ENCODE assay signal across 8 cellular contexts in genomic region chr6:31068738-31069340, GRCh38. TPM values are rescaled to one million over a fixed set of nuclear protein-coding genes. Genes with fewer than 3 reads are reported as not detected.
DNase-seq lines count a peak whose midpoint lies in the region; ATAC-seq, FAIRE-seq and TF ChIP-seq lines count a peak whose summit lies in the region.

No MANE protein-coding gene starts in this region.

- H3K9me2 ChIP-seq in DOHH2 (replicated peaks; ENCODE audit: control insufficient read depth, low read length) (no peaks in the 10 kb centered on the region), neural cell (ENCODE audit: insufficient read depth, low read length) (no peaks in the 10 kb centered on the region)

- DNase-seq in IMR-90, result peak; percentile 83
- DNase-seq in RCC 7860 (ENCODE audit: low spot score), result peak; percentile 69
- DNase-seq in activated T-cell treated with anti-CD3 and anti-CD28 coated beads, Interleukin-2, amount 50 U/mL, for 4 hours, result peak; percentile 64
- peak; percentile 86 for DNase-seq in fibroblast of peridontal ligament (ENCODE audit: extremely low read depth)
- peak; percentile 82 for DNase-seq in stomach

- H2AK9ac ChIP-seq in IMR-90 (replicated peaks; ENCODE audit: low read depth, low read length, poor library complexity), result no peak overlapping the region

- H3K27me3 ChIP-seq in DOHH2 (ENCODE audit: control insufficient read depth, low read length) (peaks cover 3% of the 10 kb centered on the region), IMR-90 (ENCODE audit: control insufficient read depth, insufficient read depth, low read length) (no peaks in the 10 kb centered on the region), neural cell (ENCODE audit: insufficient read depth, low read depth, low read length) (no peaks in the 10 kb centered on the region), stomach (no peaks in the 10 kb centered on the region)

- H3K4me2 ChIP-seq in DOHH2 (ENCODE audit: low read length) (no peak overlapping the region), IMR-90 (ENCODE audit: low read depth, low read length) (no peak overlapping the region), neural cell (ENCODE audit: low read length) (no peak overlapping the region)

- dilution Hi-C loops in IMR-90 (cut with HindIII; ENCODE audit: low sequenced_read_pairs, unreplicated experiment), result no loop called here

- H3K4me1 ChIP-seq in DOHH2 (ENCODE audit: control insufficient read depth, low read length), result no peaks in the 10 kb centered on the region
- peaks cover 3% of the 10 kb centered on the region for H3K4me1 ChIP-seq in IMR-90 (ENCODE audit: control insufficient read depth, insufficient read depth, low read length)
- H3K4me1 ChIP-seq in stomach, result peaks cover 0 to 22% (median 9%) of the 10 kb centered on the region in 4 donors

- ATAC-seq in IMR-90 (ENCODE audit: low read depth) (peak; percentile 74), GM18873 (IDR thresholded peaks at IDR 0.05; ENCODE audit: low FRiP score, unreplicated experiment) (no peak)
- peak; percentile 92 to 95 for ATAC-seq in activated T-cell treated with anti-CD3 and anti-CD28 coated beads, Interleukin-2, amount 50 U/mL, for 4 hours

- no peaks in the 10 kb centered on the region for H3K9me3 Mint-ChIP-seq in activated T-cell treated with anti-CD3 and anti-CD28 coated beads, Interleukin-2, amount 50 U/mL, for 4 hours

- H3K27me3 Mint-ChIP-seq in activated T-cell treated with anti-CD3 and anti-CD28 coated beads, Interleukin-2, amount 50 U/mL, for 4 hours (ENCODE audit: low read depth), result no peaks in the 10 kb centered on the region

- H3K79me2 ChIP-seq in DOHH2 (ENCODE audit: control insufficient read depth, low read length) (no peaks in the 10 kb centered on the region), neural cell (replicated peaks; ENCODE audit: insufficient read depth, low read length) (no peaks in the 10 kb centered on the region)

- H3K23ac ChIP-seq in IMR-90 (ENCODE audit: low read depth, low read length), result no peak overlapping the region

- H3K9ac ChIP-seq in IMR-90 (ENCODE audit: low read depth, low read length), result no peak overlapping the region
- no peak overlapping the region for H3K9ac ChIP-seq in neural cell (ENCODE audit: low read length)

- no peak overlapping the region for H2BK5ac ChIP-seq in IMR-90 (ENCODE audit: low read depth, low read length, poor library complexity, severe bottlenecking)

- no peak overlapping the region for H3K56ac ChIP-seq in IMR-90 (ENCODE audit: extremely low read depth, insufficient read depth, low read length)

- H4K20me1 ChIP-seq in DOHH2 (ENCODE audit: control insufficient read depth, insufficient read depth, low read depth, low read length) (no peaks in the 10 kb centered on the region), IMR-90 (ENCODE audit: insufficient read depth, low read length) (no peaks in the 10 kb centered on the region), neural cell (ENCODE audit: insufficient read depth) (no peaks in the 10 kb centered on the region)

- no peak overlapping the region for H2BK15ac ChIP-seq in IMR-90 (ENCODE audit: low read depth, low read length)

- H2BK20ac ChIP-seq in IMR-90 (ENCODE audit: low read depth, low read length), result no peak overlapping the region

- intact Hi-C loops in IMR-90 (cut with micrococcal nuclease) (loop anchor here (1.0 kb wide), 1 partner anchor 241 kb away; no protein-coding TSS in a partner anchor), stomach (cut with DNase I; ENCODE audit: low total_unique reads) (no loop called here)

- H3K9me3 ChIP-seq in DOHH2 (ENCODE audit: control insufficient read depth, insufficient read depth, low read length) (no peaks in the 10 kb centered on the region), IMR-90 (ENCODE audit: control insufficient read depth, insufficient read depth, low read length) (no peaks in the 10 kb centered on the region), neural cell (ENCODE audit: low read length) (no peaks in the 10 kb centered on the region), stomach (no peaks in the 10 kb centered on the region)

- H3K36me3 ChIP-seq in DOHH2 (ENCODE audit: control insufficient read depth, low read length) (no peaks in the 10 kb centered on the region), IMR-90 (ENCODE audit: control insufficient read depth, insufficient read depth, low read length) (no peaks in the 10 kb centered on the region), neural cell (ENCODE audit: insufficient read depth, low read length) (no peaks in the 10 kb centered on the region), stomach (no peaks in the 10 kb centered on the region)

- in situ Hi-C loops in IMR-90 (cut with MboI; ENCODE audit: low sequenced_read_pairs), result no loop called here

- no peak for FAIRE-seq in RCC 7860 (lab: Jason Lieb, UNC)

- no peak overlapping the region for H3K18ac ChIP-seq in IMR-90 (ENCODE audit: low read depth, low read length)

- H3K9me1 ChIP-seq in IMR-90 (ENCODE audit: insufficient read depth, low read length), result no peaks in the 10 kb centered on the region

- H4K5ac ChIP-seq in IMR-90 (ENCODE audit: low read depth, low read length), result no peak overlapping the region

- TF ChIP-seq EP300 in neural cell (conservative IDR thresholded peaks at IDR 0.05; ENCODE audit: poor library complexity, severe bottlenecking), result peak; percentile 8
- TF ChIP-seq EP300 in stomach (IDR thresholded peaks at IDR 0.05), result no peak

- H3K4me1 Mint-ChIP-seq in activated T-cell treated with anti-CD3 and anti-CD28 coated beads, Interleukin-2, amount 50 U/mL, for 4 hours (ENCODE audit: low read depth), result peaks cover 3% of the 10 kb centered on the region

- H2AFZ ChIP-seq in IMR-90 (replicated peaks; ENCODE audit: low read length, poor library complexity) (peak overlapping the region; percentile 81), neural cell (ENCODE audit: low read depth, low read length) (no peak overlapping the region)

- H3K4me3 ChIP-seq in DOHH2 (ENCODE audit: low read length) (no peak overlapping the region), IMR-90 (ENCODE audit: insufficient read depth, low read depth, low read length) (no peak overlapping the region), neural cell (ENCODE audit: low read length) (peak overlapping the region; percentile 6), stomach (no peak overlapping the region)

- H3K27ac ChIP-seq in DOHH2 (ENCODE audit: low read depth, low read length), result no peak overlapping the region
- no peak overlapping the region for H3K27ac ChIP-seq in IMR-90 (ENCODE audit: insufficient read depth, low read length)
- H3K27ac ChIP-seq in neural cell (ENCODE audit: low read length), result peak overlapping the region; percentile 64
- H3K27ac ChIP-seq in stomach, result no peak overlapping the region

- BruUV-seq in IMR-90 (replicated peaks; lab: Mats Ljungman, UMichigan), result no TSS peak

- no peaks in the 10 kb centered on the region for H3K36me3 Mint-ChIP-seq in activated T-cell treated with anti-CD3 and anti-CD28 coated beads, Interleukin-2, amount 50 U/mL, for 4 hours (ENCODE audit: insufficient read depth)

- no peak overlapping the region for H3K4ac ChIP-seq in IMR-90 (ENCODE audit: low read depth, low read length)

- no peak overlapping the region for H4K91ac ChIP-seq in IMR-90 (ENCODE audit: insufficient read depth, low read depth, low read length)

- peak; percentile 77 for TF ChIP-seq RAD21 in IMR-90 (IDR thresholded peaks at IDR 0.05; ENCODE audit: low read length)
- peak; percentile 68 for TF ChIP-seq RAD21 in neural cell (conservative IDR thresholded peaks at IDR 0.05)

- no peaks in the 10 kb centered on the region for H3K79me1 ChIP-seq in IMR-90 (ENCODE audit: low read depth in 1 of 2, low read length in 2 of 2)

- CTCF ChIA-PET in IMR-90 (lab: Yijun Ruan, JAX), result interaction anchor here (0.6 to 2.5 kb wide), 4 partner anchors 11 to 155 kb away, joined by 4 to 17 read pairs (median 14); partner anchors contain the start of gene VARS2

- TF ChIP-seq POLR2A in IMR-90 (IDR thresholded peaks at IDR 0.05; ENCODE audit: low read depth, low read length) (no peak), stomach (IDR thresholded peaks at IDR 0.05) (no peak)

- H2AK5ac ChIP-seq in IMR-90 (ENCODE audit: low read depth, low read length), result peak overlapping the region; percentile 60; the same call in 1 of the 2 replicates

- TF ChIP-seq CTCF in DOHH2 (IDR thresholded peaks at IDR 0.05; ENCODE audit: low read depth, low read length, poor library complexity, severe bottlenecking) (peak; percentile 87), IMR-90 (conservative IDR thresholded peaks at IDR 0.05; ENCODE audit: low read depth, low read length) (peak; percentile 86), neural cell (IDR thresholded peaks at IDR 0.05; ENCODE audit: poor library complexity, severe bottlenecking) (peak; percentile 85), stomach (IDR thresholded peaks at IDR 0.05) (peak in 5 of 7 experiments; percentile 80 to 96 (median 87))

- H3K14ac ChIP-seq in IMR-90 (replicated peaks; ENCODE audit: low read depth, low read length), result no peak overlapping the region

- POLR2A ChIA-PET in IMR-90 (lab: Charles Lee; ENCODE audit: unreplicated experiment), result interaction anchor here (0.6 kb wide), 1 partner anchor 124 kb away, joined by 3 read pairs; no protein-coding TSS in a partner anchor

- H3K4me3 Mint-ChIP-seq in activated T-cell treated with anti-CD3 and anti-CD28 coated beads, Interleukin-2, amount 50 U/mL, for 4 hours, result no peak overlapping the region

- no peaks in the 10 kb centered on the region for H3F3A ChIP-seq in DOHH2 (ENCODE audit: control insufficient read depth, insufficient read depth)
- H3F3A ChIP-seq in neural cell (ENCODE audit: insufficient read depth, low read length, poor library complexity, severe bottlenecking), result no peaks in the 10 kb centered on the region

- 37% methylated on average over 5 of the region's 13 CpGs; no CpG with 5 or more reads in 1 of the 2 experiments for WGBS in IMR-90 (ENCODE audit: extremely low coverage in 2 of 2, insufficient read length in 1 of 2), 2 experiments
- 40 to 48% (median 46%) methylated on average over 13 of the region's 13 CpGs for WGBS in stomach, 5 donors

- H4K8ac ChIP-seq in IMR-90 (ENCODE audit: low read depth in 2 of 2, low read length in 2 of 2), result no peak overlapping the region

- no peak overlapping the region for H2BK120ac ChIP-seq in IMR-90 (ENCODE audit: low read depth, low read length)

RNA-seq across cellular contexts. Expression of gene C6orf15, which starts 43.5 kb away (rescaled TPM):
- total RNA-seq in IMR-90 (2012; rRNA removed), result not detected in 2 replicates
- polyA plus RNA-seq in IMR-90 (2012; rRNA removed), result not detected in 2 replicates
- polyA plus RNA-seq in IMR-90 (2012; cell fraction: cytosol; rRNA removed), result not detected in 2 replicates
- polyA plus RNA-seq in IMR-90 (2012; cell fraction: nucleus; rRNA removed; ENCODE audit: low replicate concordance), result not detected in 2 replicates
- not detected for total RNA-seq in activated T-cell treated with anti-CD3 and anti-CD28 coated beads, Interleukin-2, amount 50 U/mL, for 4 hours
- polyA plus RNA-seq in neural cell, result not detected in 2 replicates
- polyA minus RNA-seq in neural cell, result not detected in 2 replicates
- total RNA-seq in stomach, result not detected
- not detected for polyA plus RNA-seq in stomach

RNA-seq across cellular contexts. Expression of gene PSORS1C1, which starts 45.8 kb away (rescaled TPM):
- total RNA-seq in IMR-90 (2012; rRNA removed), result 0.28 and 0.36 TPM in 2 replicates
- polyA plus RNA-seq in IMR-90 (2012; rRNA removed), result 1.1 and 2.1 TPM in 2 replicates
- 0.26 and 0.35 TPM in 2 replicates for polyA plus RNA-seq in IMR-90 (2012; cell fraction: cytosol; rRNA removed)
- 3.6 and 6.3 TPM in 2 replicates for polyA plus RNA-seq in IMR-90 (2012; cell fraction: nucleus; rRNA removed; ENCODE audit: low replicate concordance)
- total RNA-seq in activated T-cell treated with anti-CD3 and anti-CD28 coated beads, Interleukin-2, amount 50 U/mL, for 4 hours, result not detected
- polyA plus RNA-seq in neural cell, result not detected in 2 replicates
- not detected in 2 replicates for polyA minus RNA-seq in neural cell
- 1 to 10 TPM in 4 of 5 donors, not detected in 1; 2.7 to 5.7 (median 4.0) TPM for total RNA-seq in stomach
- polyA plus RNA-seq in stomach, result 1 to 10 TPM; 3.1 to 7.4 (median 3.9) TPM

RNA-seq across cellular contexts. Expression of gene CDSN, which starts 51.4 kb away (rescaled TPM):
- not detected in 2 replicates for total RNA-seq in IMR-90 (2012; rRNA removed)
- not detected in 2 replicates for polyA plus RNA-seq in IMR-90 (2012; rRNA removed)
- not detected in 2 replicates for polyA plus RNA-seq in IMR-90 (2012; cell fraction: cytosol; rRNA removed)
- not detected in 2 replicates for polyA plus RNA-seq in IMR-90 (2012; cell fraction: nucleus; rRNA removed; ENCODE audit: low replicate concordance)
- not detected for total RNA-seq in activated T-cell treated with anti-CD3 and anti-CD28 coated beads, Interleukin-2, amount 50 U/mL, for 4 hours
- not detected in 2 replicates for polyA plus RNA-seq in neural cell
- not detected in 2 replicates for polyA minus RNA-seq in neural cell
- total RNA-seq in stomach, result not detected
- under 1 TPM in 1 of 3 donors, not detected in 2; 0.05 TPM for polyA plus RNA-seq in stomach

RNA-seq across cellular contexts. Expression of gene MUC22, which starts 58.6 kb away (rescaled TPM):
- total RNA-seq in IMR-90 (2012; rRNA removed) (not detected in 2 replicates), stomach (not detected)
- polyA plus RNA-seq in IMR-90 (2012; rRNA removed) (0.02 TPM in 1 of 2 replicates, not detected in the other), neural cell (not detected in 2 replicates), stomach (under 1 TPM in 1 of 3 donors, not detected in 2; 0.65 TPM)
- under 0.01 and 0.04 TPM in 2 replicates for polyA plus RNA-seq in IMR-90 (2012; cell fraction: cytosol; rRNA removed)
- polyA plus RNA-seq in IMR-90 (2012; cell fraction: nucleus; rRNA removed; ENCODE audit: low replicate concordance), result not detected in 2 replicates
- not detected for total RNA-seq in activated T-cell treated with anti-CD3 and anti-CD28 coated beads, Interleukin-2, amount 50 U/mL, for 4 hours
- not detected in 2 replicates for polyA minus RNA-seq in neural cell
